18 cellular contexts compared by ENCODE assay signal in genomic region chr2:73166813-73167212, GRCh38. TPM values are rescaled to one million over a fixed set of nuclear protein-coding genes. Genes with fewer than 3 reads are reported as not detected.
"Had no signal": no experiment of that assay in that cellular context is flagged by ENCODE, and none has a peak within 500 bp of the region (broad histone marks: within the 10 kb centered on the region; RNA-seq: fewer than 3 reads in every experiment).

No MANE protein-coding gene starts in this region.

RNA-seq across cellular contexts. Expression of gene NOTO, which starts 35.6 kb away (rescaled TPM):
- total RNA-seq: naive thymus-derived CD4-positive, alpha-beta T cell; natural killer cell; occipital lobe; osteoblast; ovary; progenitor cell of endocrine pancreas; psoas muscle; renal cortical epithelial cell; right cardiac atrium; sciatic nerve; smooth muscle cell; spleen; suprapubic skin; transverse colon; upper lobe of right lung; urinary bladder; vagina had no signal
- polyA plus RNA-seq: naive thymus-derived CD4-positive, alpha-beta T cell; neural cell; ovary; psoas muscle; right cardiac atrium; smooth muscle cell; spleen had no signal
